Comparison of ENCODE assay signal across 17 cellular contexts in genomic region chr11:27420217-27420616, GRCh38.
"Had no signal": no experiment of that assay in that cellular context is flagged by ENCODE, and none has a peak within 500 bp of the region (broad histone marks: within the 10 kb centered on the region; RNA-seq: fewer than 3 reads in every experiment).

No MANE protein-coding gene starts in this region.

- H3K27me3 Mint-ChIP-seq: activated naive CD4-positive, alpha-beta T cell treated with anti-CD3 and anti-CD28 coated beads, Interleukin-2, amount 10 ng/mL, durations not matched to agents 7 days and 5 days; dendritic cell treated with granulocyte-macrophage colony-stimulating factor and Interleukin-4, amounts not matched to agents 40 ng/mL and 50 ng/mL, for 4 days had no signal

- H3K9me3 Mint-ChIP-seq: activated naive CD4-positive, alpha-beta T cell treated with anti-CD3 and anti-CD28 coated beads, Interleukin-2, amount 10 ng/mL, durations not matched to agents 7 days and 5 days; activated T-helper 2 cell treated with anti-CD3 and anti-CD28 coated beads, Interferon-gamma antibody, Interleukin-2, Interleukin-4, amounts not matched to agents 10 μg/mL and 5 μg/mL and 100 μg/mL, durations not matched to agents 14 hours and 24 hours and 36 hours; central memory CD8-positive, alpha-beta T cell; dendritic cell treated with granulocyte-macrophage colony-stimulating factor and Interleukin-4, amounts not matched to agents 40 ng/mL and 50 ng/mL, for 4 days; effector memory CD8-positive, alpha-beta T cell; stimulated activated effector memory CD8-positive, alpha-beta T cell treated with anti-CD3 and anti-CD28 coated beads, Interleukin-12 subunit alpha, Interleukin-12 subunit beta, amount 100 ng/mL, for 72 hours had no signal

- DNase-seq: activated CD4-positive, alpha-beta T cell treated with anti-CD3 and anti-CD28 coated beads, Interleukin-2, amount 50 U/mL, for 1 hour; activated CD4-positive, CD25-positive, alpha-beta regulatory T cell; activated naive CD4-positive, alpha-beta T cell treated with anti-CD3 and anti-CD28 coated beads, Interleukin-2, amount 10 ng/mL, durations not matched to agents 7 days and 5 days; activated T-cell treated with anti-CD3 and anti-CD28 coated beads for 4 hours; effector memory CD8-positive, alpha-beta T cell; immature natural killer cell; left cardiac atrium; naive B cell; posterior cingulate gyrus; T-helper 1 cell; tibial artery had no signal

- H3K4me3 ChIP-seq: lung, right atrium auricular region, tibial artery had no signal

- H3K36me3 Mint-ChIP-seq: activated naive CD4-positive, alpha-beta T cell treated with anti-CD3 and anti-CD28 coated beads, Interleukin-2, amount 10 ng/mL, durations not matched to agents 7 days and 5 days; immature natural killer cell; naive B cell; stimulated activated effector memory CD8-positive, alpha-beta T cell treated with anti-CD3 and anti-CD28 coated beads, Interleukin-12 subunit alpha, Interleukin-12 subunit beta, amount 100 ng/mL, for 72 hours had no signal

- H3K27ac ChIP-seq: tibial artery had no signal

- H3K4me1 Mint-ChIP-seq: activated naive CD4-positive, alpha-beta T cell treated with anti-CD3 and anti-CD28 coated beads, Interleukin-2, amount 10 ng/mL, durations not matched to agents 7 days and 5 days; central memory CD8-positive, alpha-beta T cell; immature natural killer cell; naive B cell; stimulated activated effector memory CD8-positive, alpha-beta T cell treated with anti-CD3 and anti-CD28 coated beads, Interleukin-12 subunit alpha, Interleukin-12 subunit beta, amount 100 ng/mL, for 72 hours had no signal

- ATAC-seq: effector memory CD8-positive, alpha-beta T cell; left cardiac atrium; stimulated activated effector memory CD8-positive, alpha-beta T cell treated with anti-CD3 and anti-CD28 coated beads, Interleukin-12 subunit alpha, Interleukin-12 subunit beta, amount 100 ng/mL, for 72 hours had no signal

- H3K27ac Mint-ChIP-seq: activated naive CD4-positive, alpha-beta T cell treated with anti-CD3 and anti-CD28 coated beads, Interleukin-2, amount 10 ng/mL, durations not matched to agents 7 days and 5 days; activated T-helper 2 cell treated with anti-CD3 and anti-CD28 coated beads, Interferon-gamma antibody, Interleukin-2, Interleukin-4, amounts not matched to agents 10 μg/mL and 5 μg/mL and 100 μg/mL, durations not matched to agents 14 hours and 24 hours and 36 hours; dendritic cell treated with granulocyte-macrophage colony-stimulating factor and Interleukin-4, amounts not matched to agents 40 ng/mL and 50 ng/mL, for 4 days; effector memory CD8-positive, alpha-beta T cell; immature natural killer cell; naive B cell; stimulated activated effector memory CD8-positive, alpha-beta T cell treated with anti-CD3 and anti-CD28 coated beads, Interleukin-12 subunit alpha, Interleukin-12 subunit beta, amount 100 ng/mL, for 72 hours had no signal

- H3K4me3 Mint-ChIP-seq: activated naive CD4-positive, alpha-beta T cell treated with anti-CD3 and anti-CD28 coated beads, Interleukin-2, amount 10 ng/mL, durations not matched to agents 7 days and 5 days; central memory CD8-positive, alpha-beta T cell; dendritic cell treated with granulocyte-macrophage colony-stimulating factor and Interleukin-4, amounts not matched to agents 40 ng/mL and 50 ng/mL, for 4 days; effector memory CD8-positive, alpha-beta T cell; immature natural killer cell; naive B cell; stimulated activated effector memory CD8-positive, alpha-beta T cell treated with anti-CD3 and anti-CD28 coated beads, Interleukin-12 subunit alpha, Interleukin-12 subunit beta, amount 100 ng/mL, for 72 hours had no signal
